Comparison of ENCODE assay signal across 9 cellular contexts in genomic region chr22:29306175-29306829, GRCh38. TPM values are rescaled to one million over a fixed set of nuclear protein-coding genes. Genes with fewer than 3 reads are reported as not detected.
A peak's percentile ranks its signal among the peaks of the same experiment; 100 is the strongest.
DNase-seq lines count a peak whose midpoint lies in the region; ATAC-seq, FAIRE-seq and TF ChIP-seq lines count a peak whose summit lies in the region.
"Had no signal": no experiment of that assay in that cellular context is flagged by ENCODE, and none has a peak within 500 bp of the region (broad histone marks: within the 10 kb centered on the region; RNA-seq: fewer than 3 reads in every experiment).

Gene GAS2L1 (plus strand): TSS chr22:29306650. CDS start chr22:29308106, 1,456 bp downstream.

- H3K27ac ChIP-seq in cingulate gyrus (ENCODE audit: low read depth, low read length), result peak within 1 kb of the TSS; percentile 88
- H3K27ac ChIP-seq in keratinocyte (ENCODE audit: control insufficient read depth, insufficient read depth, low read length), result peak within 1 kb of the TSS; percentile 81
- H3K27ac ChIP-seq in small intestine (ENCODE audit: low read depth in 1 of 2, low read length in 1 of 2), result peak within 1 kb of the TSS; percentile 72

- FAIRE-seq in keratinocyte (lab: Jason Lieb, UNC) (no peak), small intestine (lab: Jason Lieb, UNC) (no peak)
- FAIRE-seq: G401.6 had no signal

- peak within 1 kb of the TSS; percentile 79 for H3K9ac ChIP-seq in keratinocyte (ENCODE audit: control insufficient read depth, extremely low read depth, insufficient read depth, low read length)

- 0 to 1% (median 1%) methylated on average over 34 to 40 of the region's 40 CpGs for WGBS in small intestine, 3 donors

- peak; percentile 29 for DNase-seq in NCI-H1436 (lab: John Stamatoyannopoulos, UW)
- DNase-seq in NCI-H1436 treated with DMSO at 0.1 percent for 48 hours (lab: John Stamatoyannopoulos, UW), result no peak
- DNase-seq in M059J (ENCODE audit: low read depth), result peak; percentile 75
- DNase-seq in T-helper 9 cell, result peak; percentile 23
- no peak for DNase-seq in keratinocyte (ENCODE audit: low read depth, low spot score)
- peak; percentile 81 for DNase-seq in small intestine

- H3K79me2 ChIP-seq in keratinocyte (ENCODE audit: control insufficient read depth, insufficient read depth, low read length), result peaks cover 24% of the 10 kb centered on the region

- H3K27me3 ChIP-seq in keratinocyte (ENCODE audit: control insufficient read depth, extremely low read depth, insufficient read depth, low read length) (no peaks in the 10 kb centered on the region), small intestine (ENCODE audit: control insufficient read depth in 2 of 2, insufficient read depth in 2 of 2, low read length in 2 of 2) (no peaks in the 10 kb centered on the region)

- H3K9me3 ChIP-seq in keratinocyte (ENCODE audit: control insufficient read depth, low read depth, low read length) (no peaks in the 10 kb centered on the region), small intestine (ENCODE audit: control insufficient read depth, low read depth) (no peaks in the 10 kb centered on the region)

- H3K4me1 ChIP-seq in keratinocyte (ENCODE audit: control insufficient read depth, extremely low read depth, insufficient read depth, low read length) (peaks cover 42% of the 10 kb centered on the region), small intestine (ENCODE audit: control insufficient read depth in 2 of 2, insufficient read depth in 1 of 2, low read depth in 1 of 2, low read length in 1 of 2) (peaks cover 12 to 14% of the 10 kb centered on the region in 2 donors)

- H3K4me3 ChIP-seq in keratinocyte (ENCODE audit: control insufficient read depth in 2 of 3, extremely low read depth in 1 of 3, insufficient read depth in 2 of 3, low read depth in 1 of 3, low read length in 3 of 3) (peak within 1 kb of the TSS; percentile 74 to 80 (median 75)), small intestine (ENCODE audit: low read depth in 1 of 2, low read length in 2 of 2) (peak within 1 kb of the TSS; percentile 65 to 77)

- TF ChIP-seq CTCF in keratinocyte (optimal IDR thresholded peaks at IDR 0.05 in 1 of 3, IDR thresholded peaks at IDR 0.05 in 1 of 3, conservative IDR thresholded peaks at IDR 0.05 in 1 of 3; ENCODE audit: extremely low read depth in 1 of 3, insufficient read depth in 2 of 3, low read length in 3 of 3), result peak in 2 of 3 experiments; percentile 74 to 80

- ATAC-seq in HG03439 (IDR thresholded peaks at IDR 0.05; ENCODE audit: unreplicated experiment), result no peak

- dilution Hi-C loops in keratinocyte (cut with MboI; ENCODE audit: extremely low pct_ligation_motif_present, low sequenced_read_pairs), result no loop called here

- peaks cover 3% of the 10 kb centered on the region for H4K20me1 ChIP-seq in keratinocyte (ENCODE audit: control insufficient read depth, extremely low read depth, insufficient read depth, low read length)

- H3K36me3 ChIP-seq in keratinocyte (ENCODE audit: control insufficient read depth in 2 of 2, extremely low read depth in 1 of 2, insufficient read depth in 2 of 2, low read length in 2 of 2) (peaks cover under 1 to 12% of the 10 kb centered on the region in 2 experiments), small intestine (ENCODE audit: control insufficient read depth in 2 of 2, insufficient read depth in 2 of 2, low read length in 2 of 2) (no peaks in the 10 kb centered on the region)

- H2AFZ ChIP-seq in keratinocyte (ENCODE audit: control insufficient read depth, low read length), result peak within 1 kb of the TSS; percentile 91

- no peaks in the 10 kb centered on the region for H3K9me1 ChIP-seq in keratinocyte (ENCODE audit: control insufficient read depth, extremely low read depth, insufficient read depth, low read length)

- peak within 1 kb of the TSS; percentile 97 for H3K4me2 ChIP-seq in keratinocyte (ENCODE audit: control insufficient read depth, extremely low read depth, insufficient read depth, low read depth, low read length)

RNA-seq across cellular contexts. Expression of gene GAS2L1, which starts in this region (rescaled TPM):
- total RNA-seq in M059J (2014; rRNA removed; shearing (Covaris generic)), result 10.2 and 17.2 TPM in 2 replicates
- polyA plus RNA-seq in keratinocyte (11.3 to 21.1 TPM (median 12.2 TPM) in 3 replicates), small intestine (10 to 100 TPM; 26.2 to 49.0 (median 31.8) TPM)
- 1.6 TPM for polyA plus RNA-seq in keratinocyte (2011; ENCODE audit: low read depth)
- 7.8 and 24.6 TPM in 2 replicates for polyA plus RNA-seq in keratinocyte (2011; cell fraction: cytosol; rRNA removed)
- polyA plus RNA-seq in keratinocyte (2011; cell fraction: nucleus; rRNA removed), result 16.5 and 25.9 TPM in 2 replicates
- 9.8 and 36.4 TPM in 2 replicates for polyA plus RNA-seq in keratinocyte (2012; ENCODE audit: low replicate concordance)
- polyA minus RNA-seq in keratinocyte, result 6.2 to 25.9 TPM (median 9.1 TPM) in 3 replicates
- 42.2 TPM for polyA minus RNA-seq in keratinocyte (2011; cell fraction: cytosol; rRNA and poly(A)+ RNA removed)
- 13.7 and 15.8 TPM in 2 replicates for polyA minus RNA-seq in keratinocyte (2011; cell fraction: nucleus; rRNA and poly(A)+ RNA removed)

Comparison
In these comparisons a context has a peak if more than half of its experiments do, and no peak if none do; other contexts are left out.
1. DNase-seq: peak in NCI-H1436 (single experiment), M059J (single experiment), T-helper 9 cell (single experiment) and small intestine (single experiment); none in NCI-H1436 treated with DMSO at 0.1 percent for 48 hours (single experiment) and keratinocyte (single experiment).
2. Peak in every context shown above with its lines, with median percentiles within 50 percentile points of each other: H3K27ac ChIP-seq.